ENCODE assay signal across 13 cellular contexts in genomic region chr13:97307544-97307881, GRCh38.
DNase-seq lines count a peak whose midpoint lies in the region; TF ChIP-seq lines count a peak whose summit lies in the region.
"Had no signal": no experiment of that assay in that cellular context is flagged by ENCODE, and none has a peak within 500 bp of the region (broad histone marks: within the 10 kb centered on the region; RNA-seq: fewer than 3 reads in every experiment).

No MANE protein-coding gene starts in this region.

- H3K4me2 ChIP-seq in fibroblast of lung (ENCODE audit: extremely low read depth, insufficient read depth, low read length): peak overlapping the region; percentile 59

- DNase-seq in SJCRH30 (no peak), fibroblast of lung (ENCODE audit: low read depth in 2 of 2) (no peak), NCI-H226 (no peak), HPDE6-E6E7 (ENCODE audit: extremely low spot score) (no peak)
- no peak for DNase-seq in activated CD8-positive, alpha-beta memory T cell treated with anti-CD3 and anti-CD28 coated beads for 24 hours
- DNase-seq in activated CD8-positive, alpha-beta memory T cell treated with anti-CD3 and anti-CD28 coated beads, Interleukin-2, amount 50 U/mL, for 48 hours: no peak
- DNase-seq: activated CD8-positive, alpha-beta memory T cell treated with anti-CD3 and anti-CD28 coated beads, Interleukin-2, amount 10 ng/mL, durations not matched to agents 7 days and 5 days; activated gamma-delta T cell; NCI-H2107; spleen; stimulated activated naive CD4-positive, alpha-beta T cell had no signal

- H2AFZ ChIP-seq in ACC112 (ENCODE audit: low read length, unreplicated experiment): no peak overlapping the region
- H2AFZ ChIP-seq in fibroblast of lung (ENCODE audit: low read length): no peak overlapping the region
- no peak overlapping the region for H2AFZ ChIP-seq in neuron (ENCODE audit: low read depth, low read length)

- no peak overlapping the region for H3K9ac ChIP-seq in fibroblast of lung (ENCODE audit: insufficient read depth, low read length)

- H3K4me3 ChIP-seq in ACC112 (ENCODE audit: low read depth, low read length): peak overlapping the region; percentile 4
- peak overlapping the region; percentile 25 for H3K4me3 ChIP-seq in SJCRH30
- H3K4me3 ChIP-seq in fibroblast of lung (replicated peaks in 1 of 4; ENCODE audit: control extremely low read depth in 1 of 4, insufficient read depth in 1 of 4, low read depth in 3 of 4, low read length in 4 of 4): no peak overlapping the region
- peak overlapping the region; percentile 6 for H3K4me3 ChIP-seq in neuron (ENCODE audit: low read length)
- H3K4me3 ChIP-seq: spleen had no signal

- no peak for TF ChIP-seq CTCF in fibroblast of lung (conservative IDR thresholded peaks at IDR 0.05 in 1 of 2, IDR thresholded peaks at IDR 0.05 in 1 of 2; ENCODE audit: low read depth in 1 of 2, low read length in 2 of 2)

- H3K4me1 ChIP-seq in ACC112 (ENCODE audit: control insufficient read depth, insufficient read depth, low read length, unreplicated experiment) (peaks cover 35% of the 10 kb centered on the region), SJCRH30 (peaks cover 40% of the 10 kb centered on the region), fibroblast of lung (ENCODE audit: control insufficient read depth, extremely low read depth, insufficient read depth, low read length) (peaks cover 23% of the 10 kb centered on the region), neuron (ENCODE audit: insufficient read depth, low read length) (peaks cover 35% of the 10 kb centered on the region)

- no peaks in the 10 kb centered on the region for H3K27me3 ChIP-seq in ACC112 (ENCODE audit: insufficient read depth, low read length)
- H3K27me3 ChIP-seq in SJCRH30: no peaks in the 10 kb centered on the region
- H3K27me3 ChIP-seq in fibroblast of lung (ENCODE audit: control insufficient read depth, insufficient read depth, low read length): no peaks in the 10 kb centered on the region
- H3K27me3 ChIP-seq in neuron (ENCODE audit: insufficient read depth, low read length): no peaks in the 10 kb centered on the region
- H3K27me3 ChIP-seq: spleen had no signal

- H4K20me1 ChIP-seq in fibroblast of lung (ENCODE audit: control insufficient read depth, extremely low read depth, insufficient read depth, low read length): no peaks in the 10 kb centered on the region

- H3K79me2 ChIP-seq in ACC112 (ENCODE audit: control insufficient read depth, insufficient read depth, low read length, unreplicated experiment) (peaks cover 14% of the 10 kb centered on the region), fibroblast of lung (ENCODE audit: control insufficient read depth, insufficient read depth, low read length) (peaks cover 20% of the 10 kb centered on the region)

- H3K36me3 ChIP-seq in ACC112 (ENCODE audit: insufficient read depth, low read length) (no peaks in the 10 kb centered on the region), SJCRH30 (no peaks in the 10 kb centered on the region), fibroblast of lung (ENCODE audit: control insufficient read depth, insufficient read depth, low read length) (no peaks in the 10 kb centered on the region), neuron (ENCODE audit: insufficient read depth, low read length) (no peaks in the 10 kb centered on the region)
- H3K36me3 ChIP-seq: spleen had no signal

- H3K27ac ChIP-seq in ACC112 (ENCODE audit: low read depth, low read length) (peak overlapping the region; percentile 90), SJCRH30 (peak overlapping the region; percentile 97), fibroblast of lung (ENCODE audit: insufficient read depth, low read length) (peak overlapping the region; percentile 19)
- H3K27ac ChIP-seq: spleen had no signal

- no peaks in the 10 kb centered on the region for H3K9me3 ChIP-seq in SJCRH30 (replicated peaks)
- H3K9me3 ChIP-seq in fibroblast of lung (ENCODE audit: control insufficient read depth, insufficient read depth, low read depth, low read length): no peaks in the 10 kb centered on the region
- H3K9me3 ChIP-seq in neuron (ENCODE audit: low read length): no peaks in the 10 kb centered on the region
- H3K9me3 ChIP-seq: spleen had no signal

Comparison
In these comparisons a context has a peak if more than half of its experiments do, and no peak if none do; other contexts are left out.
1. H3K27ac ChIP-seq: peak in every context shown above with its lines; median percentile 97 in SJCRH30; 90 in ACC112; 19 in fibroblast of lung.
2. H3K4me3 ChIP-seq: peak in ACC112 (single experiment), SJCRH30 (single experiment) and neuron (single experiment); none in fibroblast of lung (0 of 4).